Comparison of ENCODE assay signal across 1 cellular context in genomic region chr2:100517556-100517955, GRCh38.
TF ChIP-seq lines count a peak whose summit lies in the region.

No MANE protein-coding gene starts in this region.

TF ChIP-seq in K562, 482 proteins besides CTCF, POLR2A, EP300 and RAD21 (continued from another document):
- TF ChIP-seq IFI16 (CRISPR knock-in tag; IDR thresholded peaks at IDR 0.05) (no peak), FOXK1 (CRISPR knock-in tag; IDR thresholded peaks at IDR 0.05; ENCODE audit: borderline replicate concordance) (no peak), MAFG (tag; conservative IDR thresholded peaks at IDR 0.05) (no peak), RBM22 (IDR thresholded peaks at IDR 0.05; ENCODE audit: low read depth, low read length, poor library complexity, severe bottlenecking) (no peak), NKRF (IDR thresholded peaks at IDR 0.05; ENCODE audit: borderline replicate concordance) (no peak), GABPB2 (CRISPR knock-in tag; conservative IDR thresholded peaks at IDR 0.05) (no peak)
TF ChIP-seq in K562: peak in this region for 0.
